ENCODE assay signal across 23 cellular contexts in genomic region chr1:157703981-157704380, GRCh38. TPM values are rescaled to one million over a fixed set of nuclear protein-coding genes. Genes with fewer than 3 reads are reported as not detected.
DNase-seq lines count a peak whose midpoint lies in the region; ATAC-seq and TF ChIP-seq lines count a peak whose summit lies in the region.
"Had no signal": no experiment of that assay in that cellular context is flagged by ENCODE, and none has a peak within 500 bp of the region (broad histone marks: within the 10 kb centered on the region; RNA-seq: fewer than 3 reads in every experiment).

No MANE protein-coding gene starts in this region.

- no peaks in the 10 kb centered on the region for H3K27me3 ChIP-seq in SU-DHL-6 (ENCODE audit: low read length)

- no peaks in the 10 kb centered on the region for H4K20me1 ChIP-seq in SU-DHL-6 (ENCODE audit: low read depth, low read length)

- peak overlapping the region; percentile 54 for H3K4me2 ChIP-seq in SU-DHL-6 (ENCODE audit: low read depth, low read length, poor library complexity, severe bottlenecking)

- H3K36me3 Mint-ChIP-seq in activated T-cell treated with anti-CD3 and anti-CD28 coated beads, Interleukin-2, amount 50 U/mL, for 72 hours (ENCODE audit: insufficient read depth in 2 of 2) = no peaks in the 10 kb centered on the region
- peaks cover 6% of the 10 kb centered on the region for H3K36me3 Mint-ChIP-seq in natural killer cell treated with Interleukin-12 subunit alpha and Interleukin-12 subunit beta and Interleukin-15 and Interleukin-18, amount 100 ng/mL, for 72 hours
- no peaks in the 10 kb centered on the region for H3K36me3 Mint-ChIP-seq in MCF 10A (ENCODE audit: insufficient read depth, unreplicated experiment)
- H3K36me3 Mint-ChIP-seq in effector memory CD8-positive, alpha-beta T cell (ENCODE audit: insufficient read depth) = peaks cover 4% of the 10 kb centered on the region

- peaks cover 0 to 1% of the 10 kb centered on the region in 2 donors for H3K9me3 Mint-ChIP-seq in activated T-cell treated with anti-CD3 and anti-CD28 coated beads, Interleukin-2, amount 50 U/mL, for 72 hours
- peaks cover 8% of the 10 kb centered on the region for H3K9me3 Mint-ChIP-seq in natural killer cell treated with Interleukin-12 subunit alpha and Interleukin-12 subunit beta and Interleukin-15 and Interleukin-18, amount 100 ng/mL, for 72 hours
- H3K9me3 Mint-ChIP-seq in MCF 10A (ENCODE audit: unreplicated experiment) = no peaks in the 10 kb centered on the region
- peaks cover 0 to 7% of the 10 kb centered on the region in 2 donors for H3K9me3 Mint-ChIP-seq in effector memory CD8-positive, alpha-beta T cell

- H2AFZ ChIP-seq in SU-DHL-6 (ENCODE audit: low read depth, low read length, severe bottlenecking) = no peak overlapping the region

- no peak for ATAC-seq in activated T-cell treated with anti-CD3 and anti-CD28 coated beads, Interleukin-2, amount 50 U/mL, for 72 hours (replicated peaks in 1 of 2)
- no peak for ATAC-seq in natural killer cell treated with Interleukin-12 subunit alpha and Interleukin-12 subunit beta and Interleukin-15 and Interleukin-18, amount 100 ng/mL, for 72 hours
- no peak for ATAC-seq in GM21528 (IDR thresholded peaks at IDR 0.05; ENCODE audit: low FRiP score, unreplicated experiment)
- no peak for ATAC-seq in effector memory CD8-positive, alpha-beta T cell (replicated peaks)

- no peaks in the 10 kb centered on the region for H3K4me1 Mint-ChIP-seq in activated T-cell treated with anti-CD3 and anti-CD28 coated beads, Interleukin-2, amount 50 U/mL, for 72 hours (ENCODE audit: low read depth)
- peaks cover 58 to 63% of the 10 kb centered on the region in 2 donors for H3K4me1 Mint-ChIP-seq in natural killer cell treated with Interleukin-12 subunit alpha and Interleukin-12 subunit beta and Interleukin-15 and Interleukin-18, amount 100 ng/mL, for 72 hours (ENCODE audit: low read depth in 2 of 2)
- H3K4me1 Mint-ChIP-seq in MCF 10A (ENCODE audit: insufficient read depth, unreplicated experiment) = no peaks in the 10 kb centered on the region
- peaks cover 31 to 63% of the 10 kb centered on the region in 2 donors for H3K4me1 Mint-ChIP-seq in effector memory CD8-positive, alpha-beta T cell (ENCODE audit: low read depth in 2 of 2)

- peak overlapping the region; percentile 12 for H3K27ac Mint-ChIP-seq in activated T-cell treated with anti-CD3 and anti-CD28 coated beads, Interleukin-2, amount 50 U/mL, for 72 hours
- peak overlapping the region; percentile 49 to 75 for H3K27ac Mint-ChIP-seq in natural killer cell treated with Interleukin-12 subunit alpha and Interleukin-12 subunit beta and Interleukin-15 and Interleukin-18, amount 100 ng/mL, for 72 hours
- no peak overlapping the region for H3K27ac Mint-ChIP-seq in MCF 10A (ENCODE audit: low read depth, unreplicated experiment)
- peak overlapping the region in 1 of 2 donors; percentile 93 for H3K27ac Mint-ChIP-seq in effector memory CD8-positive, alpha-beta T cell

- H3K9me2 ChIP-seq in SU-DHL-6 (replicated peaks; ENCODE audit: insufficient read depth, low read length) = no peaks in the 10 kb centered on the region

- no peak for DNase-seq in activated T-cell treated with anti-CD3 and anti-CD28 coated beads, Interleukin-2, amount 50 U/mL, for 72 hours
- DNase-seq in activated T-cell treated with anti-CD3 and anti-CD28 coated beads, Interleukin-2, amount 50 U/mL, for 1 hour = no peak
- DNase-seq in natural killer cell treated with Interleukin-12 subunit alpha and Interleukin-12 subunit beta and Interleukin-15 and Interleukin-18, amount 100 ng/mL, for 72 hours (ENCODE audit: low spot score) = no peak
- no peak for DNase-seq in MCF 10A (ENCODE audit: unreplicated experiment)
- no peak for DNase-seq in effector memory CD8-positive, alpha-beta T cell
- DNase-seq: 8988T, ACHN, DMS53, GOT3, HCEC 1CT, IMR-90, KG1, NCI-H1048, NCI-H1417, NCI-H1694, NCI-H2029 treated with DMSO at 0.1 percent for 48 hours, NCI-H2227 treated with DMSO at 0.1 percent for 48 hours, NCI-H526 treated with DMSO at 0.1 percent for 48 hours, SIG-M5 had no signal

- no peaks in the 10 kb centered on the region for H3K9me3 ChIP-seq in SU-DHL-6 (ENCODE audit: insufficient read depth, low read length)

- peaks cover 40% of the 10 kb centered on the region for H3K79me2 ChIP-seq in SU-DHL-6 (ENCODE audit: insufficient read depth, low read length)

- peak overlapping the region; percentile 94 for H3K27ac ChIP-seq in SU-DHL-6 (ENCODE audit: low read depth, low read length)
- H3K27ac ChIP-seq: SK-N-MC had no signal

- no peak for TF ChIP-seq CTCF in SU-DHL-6 (IDR thresholded peaks at IDR 0.05; ENCODE audit: insufficient read depth, low read length, poor library complexity, severe bottlenecking)
- no peak for TF ChIP-seq CTCF in MCF 10A (IDR thresholded peaks at IDR 0.05; ENCODE audit: unreplicated experiment)

- no peaks in the 10 kb centered on the region for H3K27me3 Mint-ChIP-seq in activated T-cell treated with anti-CD3 and anti-CD28 coated beads, Interleukin-2, amount 50 U/mL, for 72 hours (ENCODE audit: low read depth)
- no peaks in the 10 kb centered on the region for H3K27me3 Mint-ChIP-seq in natural killer cell treated with Interleukin-12 subunit alpha and Interleukin-12 subunit beta and Interleukin-15 and Interleukin-18, amount 100 ng/mL, for 72 hours
- H3K27me3 Mint-ChIP-seq in MCF 10A (ENCODE audit: insufficient read depth, unreplicated experiment) = peaks cover 65% of the 10 kb centered on the region
- H3K27me3 Mint-ChIP-seq in effector memory CD8-positive, alpha-beta T cell = no peaks in the 10 kb centered on the region

- H3K4me3 Mint-ChIP-seq in activated T-cell treated with anti-CD3 and anti-CD28 coated beads, Interleukin-2, amount 50 U/mL, for 72 hours = no peak overlapping the region
- H3K4me3 Mint-ChIP-seq in natural killer cell treated with Interleukin-12 subunit alpha and Interleukin-12 subunit beta and Interleukin-15 and Interleukin-18, amount 100 ng/mL, for 72 hours = no peak overlapping the region
- H3K4me3 Mint-ChIP-seq in MCF 10A (ENCODE audit: unreplicated experiment) = no peak overlapping the region
- no peak overlapping the region for H3K4me3 Mint-ChIP-seq in effector memory CD8-positive, alpha-beta T cell

- intact Hi-C loops in MCF 10A (cut with micrococcal nuclease) = no loop called here

- H3K9ac ChIP-seq in SU-DHL-6 (ENCODE audit: low read length) = peak overlapping the region; percentile 61

- BruUV-seq in MCF 10A (replicated peaks; lab: Mats Ljungman, UMichigan) = no TSS peak

- POLR2A ChIA-PET in MCF 10A (lab: Yijun Ruan, JAX) = no interaction called here

- CTCF ChIA-PET in MCF 10A (lab: Yijun Ruan, JAX) = interaction anchor here (0.7 kb wide), 1 partner anchor 13 kb away, joined by 4 read pairs; no protein-coding TSS in a partner anchor

- peaks cover 6% of the 10 kb centered on the region; the same call in 1 of the 2 replicates for H3K36me3 ChIP-seq in SU-DHL-6 (ENCODE audit: low read length)

- peaks cover 65% of the 10 kb centered on the region for H3F3A ChIP-seq in SU-DHL-6 (ENCODE audit: insufficient read depth)

- H3K4me3 ChIP-seq in SU-DHL-6 (ENCODE audit: insufficient read depth, low read length, poor library complexity, severe bottlenecking) = no peak overlapping the region
- H3K4me3 ChIP-seq: SK-N-MC had no signal

RNA-seq across cellular contexts. Expression of gene FCRL3, which starts 3.4 kb away (rescaled TPM):
- total RNA-seq in activated T-cell treated with anti-CD3 and anti-CD28 coated beads, Interleukin-2, amount 50 U/mL, for 72 hours = 1 to 10 TPM in 1 of 2 donors, under 1 TPM in 1; 0.96 to 3.9 TPM
- 10 to 100 TPM; 22.3 to 33.7 TPM for total RNA-seq in natural killer cell treated with Interleukin-12 subunit alpha and Interleukin-12 subunit beta and Interleukin-15 and Interleukin-18, amount 100 ng/mL, for 72 hours
- not detected in 2 replicates for total RNA-seq in MCF 10A (2022)
- total RNA-seq: IMR-90, NCI-H460 had no signal

Comparison
In these comparisons a context has a peak if more than half of its experiments do, and no peak if none do; other contexts are left out.
1. RNA of gene FCRL3, which starts 3.4 kb away (total RNA-seq): 22.3 to 33.7 TPM in natural killer cell treated with Interleukin-12 subunit alpha and Interleukin-12 subunit beta and Interleukin-15 and Interleukin-18, amount 100 ng/mL, for 72 hours; 0.96 to 3.9 TPM in activated T-cell treated with anti-CD3 and anti-CD28 coated beads, Interleukin-2, amount 50 U/mL, for 72 hours and not detected in MCF 10A; every median in the first group is over 4 times any median in the second.